In the genomic region with DNA sequence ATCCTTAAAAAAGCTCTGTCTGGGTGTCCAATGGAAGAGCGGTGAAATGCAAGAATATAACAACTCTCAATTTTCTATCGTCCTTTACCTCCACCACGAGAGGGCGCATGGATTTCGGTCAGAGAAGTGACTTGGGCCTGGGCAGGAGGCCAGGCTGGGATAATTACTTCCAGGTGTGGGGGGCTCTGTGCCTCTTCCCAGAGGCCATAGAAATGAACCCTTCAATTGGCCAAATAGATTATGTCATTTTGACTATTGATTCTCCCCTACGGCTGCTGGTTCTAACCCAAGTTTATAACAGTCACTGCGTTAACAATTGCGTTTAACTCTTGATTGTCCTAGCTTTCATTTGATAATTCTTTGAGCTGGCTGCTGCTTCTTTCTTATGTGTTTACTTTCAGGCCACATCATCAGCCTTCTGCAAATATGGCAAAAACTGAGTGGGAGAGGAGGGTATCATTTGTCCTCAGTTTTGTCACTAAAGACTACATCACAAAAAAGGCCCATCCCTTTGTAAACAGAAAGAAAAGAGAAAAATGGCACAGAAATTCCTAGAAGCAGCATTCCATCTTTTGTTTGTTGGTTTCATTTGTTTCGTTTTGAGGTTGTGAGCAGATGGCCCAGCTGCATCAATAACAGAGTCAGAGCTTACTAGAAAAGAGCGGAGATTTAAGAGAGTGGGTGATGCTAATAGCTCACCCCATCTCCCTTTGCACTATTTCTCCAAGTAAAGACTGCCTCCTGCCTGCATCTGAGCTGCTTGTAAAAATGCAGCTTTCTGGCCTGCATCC, we compare ENCODE assay signal across 7 cellular contexts. TPM values are rescaled to one million over a fixed set of nuclear protein-coding genes. Genes with fewer than 3 reads are reported as not detected.
A peak's percentile ranks its signal among the peaks of the same experiment; 100 is the strongest.
DNase-seq lines count a peak whose midpoint lies in the region; FAIRE-seq lines count a peak whose summit lies in the region.

No MANE protein-coding gene starts in this region.

- intact Hi-C loops in head of caudate nucleus (cut with DNase I) = loop anchor here (5.0 kb wide), 2 partner anchors 97 to 122 kb away; a partner anchor contains a TSS
- intact Hi-C loops in posterior vena cava (cut with DNase I) = loop anchor here (5.0 to 10.0 kb wide), 3 partner anchors 97 to 125 kb away; a partner anchor contains a TSS

- H3K4me1 Mint-ChIP-seq in activated naive CD4-positive, alpha-beta T cell treated with anti-CD3 and anti-CD28 coated beads, Interleukin-2, amount 50 U/mL, for 24 hours = no peaks in the 10 kb centered on the region

- H3K27me3 Mint-ChIP-seq in activated naive CD4-positive, alpha-beta T cell treated with anti-CD3 and anti-CD28 coated beads, Interleukin-2, amount 50 U/mL, for 24 hours = no peaks in the 10 kb centered on the region

- DNase-seq in GM18507 (ENCODE audit: extremely low spot score, insufficient read length, low read depth) = peak; percentile 44
- DNase-seq in NCI-H1092 (lab: John Stamatoyannopoulos, UW) = peak; percentile 96
- peak; percentile 49 for DNase-seq in SKM-1 (lab: John Stamatoyannopoulos, UW; ENCODE audit: unreplicated experiment)
- DNase-seq in head of caudate nucleus = peak; percentile 41 to 91 (median 76)
- peak; percentile 91 for DNase-seq in posterior vena cava (ENCODE audit: low spot score)
- DNase-seq in ureter (ENCODE audit: low spot score) = peak; percentile 79

- FAIRE-seq in GM18507 (lab: Jason Lieb, UNC) = peak; percentile 81

- peak overlapping the region; percentile 6 for H3K27ac Mint-ChIP-seq in activated naive CD4-positive, alpha-beta T cell treated with anti-CD3 and anti-CD28 coated beads, Interleukin-2, amount 50 U/mL, for 24 hours

- H3K36me3 Mint-ChIP-seq in activated naive CD4-positive, alpha-beta T cell treated with anti-CD3 and anti-CD28 coated beads, Interleukin-2, amount 50 U/mL, for 24 hours = no peaks in the 10 kb centered on the region

- H3K4me3 Mint-ChIP-seq in activated naive CD4-positive, alpha-beta T cell treated with anti-CD3 and anti-CD28 coated beads, Interleukin-2, amount 50 U/mL, for 24 hours = no peak overlapping the region

- no peaks in the 10 kb centered on the region for H3K9me3 Mint-ChIP-seq in activated naive CD4-positive, alpha-beta T cell treated with anti-CD3 and anti-CD28 coated beads, Interleukin-2, amount 50 U/mL, for 24 hours

RNA-seq across cellular contexts. Expression of a gene that starts 45.4 kb away (rescaled TPM):
- total RNA-seq in posterior vena cava (10 to 100 TPM; 65.2 to 80.4 TPM), ureter (85.1 TPM)

Comparison
In these comparisons a context has a peak if more than half of its experiments do, and no peak if none do; other contexts are left out.
1. Peak in every context shown above with its lines: DNase-seq.
2. DNase-seq: peak in every context shown above with its lines; median percentile 96 in NCI-H1092; 91 in posterior vena cava; 79 in ureter; 76 in head of caudate nucleus; 49 in SKM-1; 44 in GM18507.